In the genomic region with DNA sequence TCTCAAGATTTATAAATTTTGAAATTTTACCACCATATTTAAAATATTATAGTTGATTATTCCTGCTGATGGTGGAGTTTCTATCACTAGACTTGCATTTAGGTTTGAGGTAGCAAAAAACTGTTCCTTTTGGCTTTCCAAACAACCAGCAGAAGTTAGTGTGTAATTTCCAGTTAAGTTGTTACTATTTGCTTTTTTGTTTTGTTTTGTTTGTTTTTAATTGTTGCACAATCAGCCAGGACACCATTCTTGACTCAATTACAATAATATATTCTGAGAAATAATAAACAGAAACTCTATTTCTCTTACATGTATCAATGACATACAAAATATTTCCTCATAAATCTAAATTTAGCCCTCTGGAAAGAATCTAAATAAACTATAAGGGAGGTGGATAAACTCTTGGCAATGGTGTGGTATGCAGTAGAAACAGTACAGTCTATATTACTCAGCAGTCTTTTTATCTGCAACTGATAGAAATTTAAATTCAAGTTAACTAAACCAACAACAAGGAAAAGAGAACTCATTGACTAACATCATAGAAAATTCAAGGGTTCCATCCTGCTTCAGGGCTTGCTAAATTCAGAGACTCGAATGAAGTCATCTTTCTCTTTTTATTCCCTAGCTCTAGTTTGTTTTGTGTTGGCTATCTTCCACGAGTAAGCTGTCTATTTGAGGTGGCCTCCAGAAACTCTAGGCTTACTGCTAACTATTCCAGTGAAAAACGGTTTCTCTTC, we compare ENCODE assay signal across 13 cellular contexts. TPM values are rescaled to one million over a fixed set of nuclear protein-coding genes. Genes with fewer than 3 reads are reported as not detected.
"Had no signal": no experiment of that assay in that cellular context is flagged by ENCODE, and none has a peak within 500 bp of the region (broad histone marks: within the 10 kb centered on the region; RNA-seq: fewer than 3 reads in every experiment).

No MANE protein-coding gene starts in this region.

- H3K9ac ChIP-seq: parathyroid adenoma had no signal

- H3K27ac ChIP-seq: lower lobe of right lung, parathyroid adenoma, tibial artery had no signal

- H3K36me3 ChIP-seq: lower lobe of right lung, tibial artery had no signal

- ATAC-seq: activated CD4-positive, alpha-beta T cell treated with anti-CD3 and anti-CD28 coated beads for 36 hours; lower lobe of right lung; stimulated activated naive CD8-positive, alpha-beta T cell treated with anti-CD3 and anti-CD28 coated beads, Interleukin-15, Interleukin-2, amounts not matched to agents 100 U/mL and 50 U/mL, for 24 hours had no signal

- H3K4me3 ChIP-seq: lower lobe of right lung, tibial artery had no signal

- H3K9me3 ChIP-seq: lower lobe of right lung, tibial artery had no signal

- H3K27me3 ChIP-seq: tibial artery had no signal

- DNase-seq: activated CD4-positive, alpha-beta T cell treated with anti-CD3 and anti-CD28 coated beads for 36 hours; activated CD4-positive, alpha-beta T cell treated with anti-CD3 and anti-CD28 coated beads, Interleukin-2, amount 50 U/mL, for 48 hours; activated gamma-delta T cell treated with Interleukin-2 at 50 U/mL for 16 hours; activated naive CD8-positive, alpha-beta T cell treated with anti-CD3 and anti-CD28 coated beads for 36 hours; amygdala; erythroblast; lower lobe of right lung; retina; stimulated activated naive CD8-positive, alpha-beta T cell treated with anti-CD3 and anti-CD28 coated beads, Interleukin-15, Interleukin-2, amounts not matched to agents 100 U/mL and 50 U/mL, for 24 hours; substantia nigra; tibial artery had no signal

- H3K4me1 ChIP-seq: lower lobe of right lung, parathyroid adenoma had no signal

- H2AFZ ChIP-seq: parathyroid adenoma had no signal

RNA-seq across cellular contexts. Expression of a gene that starts 19.4 kb away (rescaled TPM):
- total RNA-seq: activated CD4-positive, alpha-beta T cell treated with anti-CD3 and anti-CD28 coated beads for 36 hours; activated T-helper 1 cell treated with anti-CD3 and anti-CD28 coated beads, Interleukin-12 subunit alpha, Interleukin-12 subunit beta, Interleukin-2, Interleukin-4 antibody, amounts not matched to agents 30 ng/mL and 10 ng/mL and 1 ng/mL, durations not matched to agents 14 hours and 24 hours and 36 hours; lower lobe of right lung had no signal
